14 cellular contexts compared by ENCODE assay signal in genomic region chr2:121382744-121383143, GRCh38.
DNase-seq lines count a peak whose midpoint lies in the region; TF ChIP-seq lines count a peak whose summit lies in the region.
"Had no signal": no experiment of that assay in that cellular context is flagged by ENCODE, and none has a peak within 500 bp of the region (broad histone marks: within the 10 kb centered on the region; RNA-seq: fewer than 3 reads in every experiment).

No MANE protein-coding gene starts in this region.

- H3K27me3 Mint-ChIP-seq in chondrocyte (ENCODE audit: low read depth) (no peaks in the 10 kb centered on the region), neural crest cell (ENCODE audit: low read depth) (no peaks in the 10 kb centered on the region)

- no peak overlapping the region for H3K9ac ChIP-seq in smooth muscle cell (ENCODE audit: low read depth)

- TF ChIP-seq CTCF in GM06990 (IDR thresholded peaks at IDR 0.05; ENCODE audit: insufficient read depth, low read length, poor library complexity, severe bottlenecking) (peak; percentile 41), chondrocyte (IDR thresholded peaks at IDR 0.05) (peak; percentile 27), neural crest cell (conservative IDR thresholded peaks at IDR 0.05) (no peak), smooth muscle cell (IDR thresholded peaks at IDR 0.05; ENCODE audit: borderline replicate concordance, insufficient read depth, poor library complexity, severe bottlenecking) (no peak)

- no peaks in the 10 kb centered on the region for H3F3A ChIP-seq in smooth muscle cell (ENCODE audit: low read depth)

- H3K36me3 Mint-ChIP-seq in chondrocyte (ENCODE audit: low read depth) (peaks cover 41% of the 10 kb centered on the region), neural crest cell (ENCODE audit: low read depth) (peaks cover 38% of the 10 kb centered on the region)

- H3K27me3 ChIP-seq in GM06990 (replicated peaks; ENCODE audit: control insufficient read depth, insufficient read depth, low read length) = no peaks in the 10 kb centered on the region
- no peaks in the 10 kb centered on the region for H3K27me3 ChIP-seq in smooth muscle cell (ENCODE audit: low read depth)
- H3K27me3 ChIP-seq: ascending aorta had no signal

- WGBS in smooth muscle cell (ENCODE audit: low lambda C conversion rate) = 96% methylated on average over 4 of the region's 4 CpGs

- H3K4me3 ChIP-seq in GM06990 (replicated peaks; ENCODE audit: low read depth, low read length) (no peak overlapping the region), smooth muscle cell (no peak overlapping the region)
- H3K4me3 ChIP-seq: ascending aorta, thoracic aorta had no signal

- H3K36me3 ChIP-seq in GM06990 (ENCODE audit: control insufficient read depth, insufficient read depth, low read length) (peaks cover 22% of the 10 kb centered on the region), smooth muscle cell (ENCODE audit: low read depth) (peaks cover 17% of the 10 kb centered on the region)

- H3K4me3 Mint-ChIP-seq in chondrocyte (ENCODE audit: unreplicated experiment) (no peak overlapping the region), neural crest cell (no peak overlapping the region)

- H2AFZ ChIP-seq in smooth muscle cell (ENCODE audit: low read depth) = no peak overlapping the region

- H3K4me1 Mint-ChIP-seq in chondrocyte (ENCODE audit: low read depth) = peaks cover 27% of the 10 kb centered on the region
- H3K4me1 Mint-ChIP-seq in neural crest cell = peaks cover 20% of the 10 kb centered on the region

- no peak overlapping the region for H3K4me2 ChIP-seq in smooth muscle cell

- H3K79me2 ChIP-seq in smooth muscle cell (ENCODE audit: low read depth) = no peaks in the 10 kb centered on the region

- H3K27ac Mint-ChIP-seq in chondrocyte (ENCODE audit: unreplicated experiment) (no peak overlapping the region), neural crest cell (ENCODE audit: unreplicated experiment) (peak overlapping the region; percentile 62)

- H3K9me3 ChIP-seq in smooth muscle cell (replicated peaks; ENCODE audit: low read depth) = no peaks in the 10 kb centered on the region
- H3K9me3 ChIP-seq: ascending aorta, thoracic aorta had no signal

- H3K9me3 Mint-ChIP-seq in chondrocyte (ENCODE audit: low read depth) (no peaks in the 10 kb centered on the region), neural crest cell (no peaks in the 10 kb centered on the region)

- DNase-seq in GM06990 (ENCODE audit: extremely low read depth, insufficient read length) = no peak
- peak; percentile 22 for DNase-seq in HT-29 (ENCODE audit: low spot score)
- no peak for DNase-seq in chondrocyte (ENCODE audit: low spot score)
- DNase-seq in neural crest cell (ENCODE audit: low read depth, low spot score) = no peak
- no peak for DNase-seq in mucosa of gallbladder (ENCODE audit: low spot score)
- DNase-seq in smooth muscle cell (lab: John Stamatoyannopoulos, UW; ENCODE audit: unreplicated experiment) = no peak
- no peak for DNase-seq in effector CD4-positive, alpha-beta T cell
- DNase-seq: activated CD4-positive, CD25-positive, alpha-beta regulatory T cell; Calu3; NCI-H1436; right cardiac atrium had no signal

- no peak overlapping the region for H3K27ac ChIP-seq in smooth muscle cell (ENCODE audit: low read depth)
- H3K27ac ChIP-seq: ascending aorta, epithelial cell of prostate, thoracic aorta had no signal

- H4K20me1 ChIP-seq in smooth muscle cell (ENCODE audit: low read depth) = peaks cover 4% of the 10 kb centered on the region

- peaks cover 8% of the 10 kb centered on the region for H3K4me1 ChIP-seq in smooth muscle cell (ENCODE audit: low read depth)
- H3K4me1 ChIP-seq: ascending aorta had no signal

Comparison
In these comparisons a context has a peak if more than half of its experiments do, and no peak if none do; other contexts are left out.
1. CTCF ChIP-seq: peak in GM06990 (single experiment) and chondrocyte (single experiment); none in neural crest cell (single experiment) and smooth muscle cell (single experiment).